In genomic region chr22:48306284-48306683, GRCh38 we compare ENCODE assay signal across 29 cellular contexts.
"Had no signal": no experiment of that assay in that cellular context is flagged by ENCODE, and none has a peak within 500 bp of the region (broad histone marks: within the 10 kb centered on the region; RNA-seq: fewer than 3 reads in every experiment).

No MANE protein-coding gene starts in this region.

- H3K27ac Mint-ChIP-seq: immature natural killer cell; mesothelial cell of epicardium; natural killer cell; nephron progenitor cell; stimulated activated memory B cell treated with anti-CD40 and anti-IgM and Interleukin-4, amounts not matched to agents 10 μg/mL and 1 μg/mL and 100 μg/mL, for 72 hours; stimulated activated naive CD8-positive, alpha-beta T cell treated with anti-CD3 and anti-CD28 coated beads, Interleukin-15, amount 100 ng/mL, for 72 hours; type B pancreatic cell had no signal

- H3K4me1 ChIP-seq: lower lobe of right lung, parathyroid adenoma, psoas muscle, right lobe of liver, tibial nerve, uterus had no signal

- H3K4me3 ChIP-seq: lower lobe of right lung, psoas muscle, right lobe of liver, smooth muscle cell, tibial nerve, uterus had no signal

- H3K4me1 Mint-ChIP-seq: immature natural killer cell; naive B cell; stimulated activated memory B cell treated with anti-CD40 and anti-IgM and Interleukin-4, amounts not matched to agents 10 μg/mL and 1 μg/mL and 100 μg/mL, for 72 hours; stimulated activated naive CD8-positive, alpha-beta T cell treated with anti-CD3 and anti-CD28 coated beads, Interleukin-15, amount 100 ng/mL, for 72 hours had no signal

- H3K27ac ChIP-seq: lower lobe of right lung, parathyroid adenoma, psoas muscle, right lobe of liver, tibial nerve, uterus had no signal

- H3K4me3 Mint-ChIP-seq: immature natural killer cell; mesothelial cell of epicardium; naive B cell; natural killer cell; nephron progenitor cell; stimulated activated memory B cell treated with anti-CD40 and anti-IgM and Interleukin-4, amounts not matched to agents 10 μg/mL and 1 μg/mL and 100 μg/mL, for 72 hours; stimulated activated naive CD8-positive, alpha-beta T cell treated with anti-CD3 and anti-CD28 coated beads, Interleukin-15, amount 100 ng/mL, for 72 hours; type B pancreatic cell had no signal

- H3K36me3 ChIP-seq: lower lobe of right lung, right lobe of liver, tibial nerve, uterus had no signal

- ATAC-seq: left cardiac atrium; left lobe of liver; left ventricle myocardium superior; lower lobe of right lung; natural killer cell; right lobe of liver; stimulated activated memory B cell treated with anti-CD40 and anti-IgM and Interleukin-4, amounts not matched to agents 10 μg/mL and 1 μg/mL and 100 μg/mL, for 72 hours; stimulated activated naive CD8-positive, alpha-beta T cell treated with anti-CD3 and anti-CD28 coated beads, Interleukin-15, amount 100 ng/mL, for 72 hours had no signal

- H3K9me3 Mint-ChIP-seq: natural killer cell, type B pancreatic cell had no signal

- H3K36me3 Mint-ChIP-seq: mesothelial cell of epicardium; stimulated activated memory B cell treated with anti-CD40 and anti-IgM and Interleukin-4, amounts not matched to agents 10 μg/mL and 1 μg/mL and 100 μg/mL, for 72 hours; type B pancreatic cell had no signal

- H3K27me3 ChIP-seq: right lobe of liver, tibial nerve, uterus had no signal

- DNase-seq: hypothalamus; immature natural killer cell; kidney glomerular epithelial cell; left cardiac atrium; left ventricle myocardium superior; lower lobe of right lung; mammary epithelial cell; mesenchymal stem cell; naive B cell; natural killer cell; nephron progenitor cell; nucleus accumbens; psoas muscle; right lobe of liver; stimulated activated CD4-positive, alpha-beta T cell treated with anti-CD3 and anti-CD28 coated beads, Interleukin-1b, Interleukin-23, amount 100 ng/mL, for 48 hours; stimulated activated CD4-positive, alpha-beta T cell treated with anti-CD3 and anti-CD28 coated beads, Interleukin-2, amount 100 ng/mL, for 48 hours; stimulated activated CD4-positive, alpha-beta T cell treated with anti-CD3 and anti-CD28 coated beads, Interleukin-4, amount 100 ng/mL, for 4 hours; stimulated activated CD8-positive, alpha-beta memory T cell treated with anti-CD3 and anti-CD28 coated beads, Interleukin-4, amount 100 ng/mL, for 48 hours; stimulated activated naive CD4-positive, alpha-beta T cell treated with Interleukin-2 at 50 U/mL for 16 hours; stimulated activated naive CD8-positive, alpha-beta T cell treated with anti-CD3 and anti-CD28 coated beads, Interleukin-15, amount 100 ng/mL, for 72 hours; uterus had no signal

- FAIRE-seq: islet of Langerhans had no signal

- H3K9me3 ChIP-seq: lower lobe of right lung, psoas muscle, right lobe of liver, uterus had no signal

- H3K9ac ChIP-seq: parathyroid adenoma had no signal
